ENCODE assay signal across 9 cellular contexts in the genomic region with DNA sequence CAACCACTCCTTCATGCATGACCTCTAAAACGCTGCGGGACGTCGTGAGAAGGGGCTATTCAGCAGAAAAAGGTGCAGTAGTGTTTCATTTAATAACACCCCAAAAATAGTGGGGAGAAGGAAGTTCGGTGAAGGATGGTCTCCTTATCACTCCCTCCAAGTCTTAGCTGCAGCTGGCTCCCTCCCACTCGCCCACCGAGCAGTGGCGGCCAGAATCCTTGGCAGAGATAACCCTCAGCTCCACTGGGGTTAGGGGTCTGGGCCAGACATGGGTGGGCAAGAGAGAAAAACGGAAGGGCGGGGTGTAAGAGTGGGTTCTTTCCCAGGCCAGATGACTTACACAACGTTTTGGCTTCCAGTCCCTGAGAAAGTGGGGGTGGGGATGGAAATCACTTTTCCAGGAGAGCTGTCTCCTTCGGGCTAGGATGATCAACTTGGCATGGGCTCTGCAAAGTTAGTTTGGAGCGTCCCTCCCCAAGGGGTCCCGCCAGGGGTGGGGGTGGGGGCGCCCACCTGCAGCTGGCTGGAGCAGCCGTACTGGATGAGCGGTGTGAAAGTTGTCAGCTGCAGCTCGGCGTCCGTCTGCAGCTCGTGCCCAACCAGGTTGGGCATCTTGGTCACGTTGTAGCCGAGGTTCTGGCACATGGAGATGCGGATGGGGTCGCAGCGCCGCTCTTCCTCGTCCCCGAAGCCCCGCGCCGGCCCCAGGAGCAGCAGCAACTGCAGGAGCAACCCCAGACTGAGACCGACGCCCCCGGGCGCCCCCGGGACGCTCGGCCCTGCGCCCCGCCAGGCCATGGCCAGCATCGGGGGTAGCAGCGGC. TPM values are rescaled to one million over a fixed set of nuclear protein-coding genes. Genes with fewer than 3 reads are reported as not detected.
DNase-seq lines count a peak whose midpoint lies in the region; ATAC-seq, FAIRE-seq and TF ChIP-seq lines count a peak whose summit lies in the region.
"Had no signal": no experiment of that assay in that cellular context is flagged by ENCODE, and none has a peak within 500 bp of the region (broad histone marks: within the 10 kb centered on the region; RNA-seq: fewer than 3 reads in every experiment).

No MANE protein-coding gene starts in this region.

- H3K4me3 ChIP-seq in KMS-11 (IDR thresholded peaks at IDR 0.05; ENCODE audit: insufficient read depth, low read depth, low read length) (no peak overlapping the region), mammary epithelial cell (replicated peaks in 1 of 3; ENCODE audit: insufficient read depth in 1 of 3, low read depth in 2 of 3, low read length in 3 of 3) (peak overlapping the region; percentile 60 to 68 (median 66)), HepG2 (replicated peaks in 1 of 3; ENCODE audit: insufficient read depth in 1 of 3, low read depth in 2 of 3, low read length in 3 of 3) (peak overlapping the region; percentile 71 to 87 (median 79)), thyroid gland (replicated peaks in 1 of 3) (peak overlapping the region; percentile 42 to 99 (median 77))

- H3K4me1 ChIP-seq in KMS-11 (ENCODE audit: low read depth, poor library complexity, severe bottlenecking): peaks cover 13% of the 10 kb centered on the region
- peaks cover 9% of the 10 kb centered on the region for H3K4me1 ChIP-seq in mammary epithelial cell (ENCODE audit: insufficient read depth, low read length)
- H3K4me1 ChIP-seq in HepG2 (ENCODE audit: insufficient read depth, low read length): peaks cover 61% of the 10 kb centered on the region
- H3K4me1 ChIP-seq in thyroid gland: peaks cover 22 to 34% of the 10 kb centered on the region in 2 donors

- H3K27me3 ChIP-seq in KMS-11 (ENCODE audit: insufficient read depth, low read depth): peaks cover 8% of the 10 kb centered on the region; the same call in 1 of the 2 replicates
- no peaks in the 10 kb centered on the region for H3K27me3 ChIP-seq in mammary epithelial cell (ENCODE audit: insufficient read depth, low read length)
- no peaks in the 10 kb centered on the region; a peak in 1 of 5 replicates for H3K27me3 ChIP-seq in HepG2 (ENCODE audit: control insufficient read depth in 1 of 2, insufficient read depth in 2 of 2, low read length in 2 of 2)
- H3K27me3 ChIP-seq in thyroid gland: no peaks in the 10 kb centered on the region

- H4K20me1 ChIP-seq in KMS-11 (ENCODE audit: insufficient read depth) (no peaks in the 10 kb centered on the region), mammary epithelial cell (ENCODE audit: insufficient read depth, low read length) (no peaks in the 10 kb centered on the region), HepG2 (ENCODE audit: insufficient read depth, low read length) (peaks cover 8% of the 10 kb centered on the region)

- intact Hi-C loops in mammary epithelial cell (cut with micrococcal nuclease) (no loop called here), HepG2 (cut with micrococcal nuclease; ENCODE audit: unreplicated experiment) (loop anchor here (1.0 to 5.0 kb wide), 4 partner anchors 13 to 338 kb away; partner anchors contain the start of gene TMEM135), thyroid gland (cut with DNase I) (loop anchor here (5.0 kb wide), 1 partner anchor 83 kb away; the partner anchor contains the start of gene TMEM135)

- no peak for FAIRE-seq in HepG2 (lab: Jason Lieb, UNC)
- FAIRE-seq: frontal cortex had no signal

- TF ChIP-seq CTCF in KMS-11 (conservative IDR thresholded peaks at IDR 0.05; ENCODE audit: low read depth, low read length) (no peak), mammary epithelial cell (conservative IDR thresholded peaks at IDR 0.05 in 1 of 2, IDR thresholded peaks at IDR 0.05 in 1 of 2; ENCODE audit: extremely low read depth in 1 of 2, insufficient read depth in 1 of 2, low read depth in 1 of 2, low read length in 2 of 2) (no peak), HepG2 (CRISPR knock-in tag; IDR thresholded peaks at IDR 0.05) (no peak), thyroid gland (IDR thresholded peaks at IDR 0.05) (no peak)

- WGBS in mammary epithelial cell (ENCODE audit: low coverage, missing lambda C conversion rate): 20% methylated on average over 29 of the region's 43 CpGs
- WGBS in HepG2 (ENCODE audit: low lambda C conversion rate): 2% methylated on average over 13 of the region's 43 CpGs
- WGBS in thyroid gland, 2 donors: 5 to 9% methylated on average over 11 to 15 of the region's 43 CpGs

- peak overlapping the region; percentile 76 for H3K4me2 ChIP-seq in KMS-11
- peak overlapping the region; percentile 99 for H3K4me2 ChIP-seq in mammary epithelial cell (ENCODE audit: insufficient read depth, low read depth, low read length)
- H3K4me2 ChIP-seq in HepG2 (ENCODE audit: low read depth, low read length): peak overlapping the region; percentile 81

- H3K27me3 Mint-ChIP-seq in activated CD4-positive, alpha-beta T cell treated with anti-CD3 and anti-CD28 coated beads, Interleukin-2, amount 10 ng/mL, durations not matched to agents 7 days and 5 days: peaks cover 71% of the 10 kb centered on the region

- TF ChIP-seq EP300 in HepG2 (IDR thresholded peaks at IDR 0.05; ENCODE audit: low read depth in 2 of 2, low read length in 2 of 2) (no peak), HepG2 (CRISPR knock-in tag; IDR thresholded peaks at IDR 0.05; ENCODE audit: borderline replicate concordance) (no peak)

- H3K9me3 Mint-ChIP-seq in activated CD4-positive, alpha-beta T cell treated with anti-CD3 and anti-CD28 coated beads, Interleukin-2, amount 10 ng/mL, durations not matched to agents 7 days and 5 days: no peaks in the 10 kb centered on the region

- H3K27ac Mint-ChIP-seq in activated CD4-positive, alpha-beta T cell treated with anti-CD3 and anti-CD28 coated beads, Interleukin-2, amount 10 ng/mL, durations not matched to agents 7 days and 5 days: no peak overlapping the region

- H2AFZ ChIP-seq in KMS-11 (ENCODE audit: low read depth): peak overlapping the region; percentile 87
- peak overlapping the region; percentile 89 for H2AFZ ChIP-seq in mammary epithelial cell (ENCODE audit: low read depth, low read length)
- H2AFZ ChIP-seq in HepG2 (ENCODE audit: low read length): no peak overlapping the region

- no peak overlapping the region for H3K27ac ChIP-seq in KMS-11
- H3K27ac ChIP-seq in mammary epithelial cell (ENCODE audit: insufficient read depth, low read depth, low read length): no peak overlapping the region
- H3K27ac ChIP-seq in HepG2 (ENCODE audit: extremely low read length, insufficient read depth, low read length): peak overlapping the region; percentile 85
- H3K27ac ChIP-seq in thyroid gland: peak overlapping the region; percentile 77 to 93 (median 84)

- no peak; the same call in 2 of the 3 replicates for ATAC-seq in HepG2
- ATAC-seq in HG02610 (IDR thresholded peaks at IDR 0.05; ENCODE audit: unreplicated experiment): no peak

- no peaks in the 10 kb centered on the region for H3K79me2 ChIP-seq in KMS-11 (ENCODE audit: insufficient read depth, low read depth)
- H3K79me2 ChIP-seq in mammary epithelial cell (ENCODE audit: insufficient read depth, low read length): no peaks in the 10 kb centered on the region
- H3K79me2 ChIP-seq in HepG2 (ENCODE audit: insufficient read depth, low read length): peaks cover 60% of the 10 kb centered on the region

- BruUV-seq in mammary epithelial cell (replicated peaks; lab: Mats Ljungman, UMichigan) (no TSS peak), HepG2 (replicated peaks; lab: Mats Ljungman, UMichigan) (no TSS peak)

- no peaks in the 10 kb centered on the region for H3K36me3 Mint-ChIP-seq in activated CD4-positive, alpha-beta T cell treated with anti-CD3 and anti-CD28 coated beads, Interleukin-2, amount 10 ng/mL, durations not matched to agents 7 days and 5 days (ENCODE audit: low read depth)

- TF ChIP-seq POLR2A in HepG2 (IDR thresholded peaks at IDR 0.05; ENCODE audit: insufficient read depth in 1 of 2, low read depth in 2 of 2, low read length in 2 of 2) (no peak), thyroid gland (IDR thresholded peaks at IDR 0.05) (no peak)

- H3K4me3 Mint-ChIP-seq in activated CD4-positive, alpha-beta T cell treated with anti-CD3 and anti-CD28 coated beads, Interleukin-2, amount 10 ng/mL, durations not matched to agents 7 days and 5 days: peak overlapping the region; percentile 59

- POLR2A ChIA-PET in activated CD4-positive, alpha-beta T cell treated with anti-CD3 and anti-CD28 coated beads, Interleukin-2, amount 10 ng/mL, durations not matched to agents 7 days and 5 days (lab: Charles Lee): no interaction called here
- POLR2A ChIA-PET in HepG2 (lab: Yijun Ruan, JAX): interaction anchor here (1.0 to 11.5 kb wide), 14 partner anchors 8 to 228 kb away, joined by 3 to 287 read pairs (median 8); partner anchors contain the start of gene TMEM135

- no peak for TF ChIP-seq RAD21 in HepG2 (CRISPR knock-in tag; IDR thresholded peaks at IDR 0.05)

- H3K4me1 Mint-ChIP-seq in activated CD4-positive, alpha-beta T cell treated with anti-CD3 and anti-CD28 coated beads, Interleukin-2, amount 10 ng/mL, durations not matched to agents 7 days and 5 days: peaks cover 13% of the 10 kb centered on the region

- no peaks in the 10 kb centered on the region for H3K9me3 ChIP-seq in mammary epithelial cell (replicated peaks; ENCODE audit: insufficient read depth, low read length)
- H3K9me3 ChIP-seq in HepG2 (ENCODE audit: low read length): no peaks in the 10 kb centered on the region
- no peaks in the 10 kb centered on the region for H3K9me3 ChIP-seq in thyroid gland

- dilution Hi-C loops in mammary epithelial cell (cut with HindIII; ENCODE audit: low sequenced_read_pairs): no loop called here

- no peak for DNase-seq in activated CD4-positive, alpha-beta T cell treated with anti-CD3 and anti-CD28 coated beads, Interleukin-2, amount 10 ng/mL, durations not matched to agents 7 days and 5 days
- DNase-seq in activated CD4-positive, alpha-beta T cell treated with anti-CD3 and anti-CD28 coated beads for 1 hour: no peak
- DNase-seq in mammary epithelial cell: peak; percentile 6
- no peak for DNase-seq in HepG2 (ENCODE audit: low spot score)
- DNase-seq in thyroid gland: peak; percentile 40 to 49
- DNase-seq in SHP77 treated with DMSO at 0.1 percent for 48 hours (lab: John Stamatoyannopoulos, UW): no peak

- CTCF ChIA-PET in activated CD4-positive, alpha-beta T cell treated with anti-CD3 and anti-CD28 coated beads, Interleukin-2, amount 10 ng/mL, durations not matched to agents 7 days and 5 days (lab: Charles Lee): interaction anchor here (1.1 kb wide), 1 partner anchor 27 kb away, joined by 3 read pairs; no protein-coding TSS in a partner anchor
- CTCF ChIA-PET in mammary epithelial cell (lab: Charles Lee; ENCODE audit: low non-redundant PET): no interaction called here
- CTCF ChIA-PET in HepG2 (lab: Yijun Ruan, JAX; ENCODE audit: low intra/inter-chr PET ratio, low total read pairs): no interaction called here

- H3K9ac ChIP-seq in KMS-11 (peak overlapping the region; percentile 19; the same call in 1 of the 2 replicates), mammary epithelial cell (ENCODE audit: insufficient read depth, low read length) (no peak overlapping the region), HepG2 (ENCODE audit: insufficient read depth, low read depth, low read length) (peak overlapping the region; percentile 91)

- in situ Hi-C loops in mammary epithelial cell (cut with MboI; ENCODE audit: low sequenced_read_pairs in 2 of 2): no loop called here
- in situ Hi-C loops in HepG2 (cut with HindIII; ENCODE audit: extremely low pct_ligation_motif_present, low pct_unique_long_range_greater_than_20kb): loop anchor here (5.0 kb wide), 2 partner anchors 43 to 83 kb away; partner anchors contain the start of gene TMEM135

- no peaks in the 10 kb centered on the region for H3K36me3 ChIP-seq in KMS-11 (ENCODE audit: insufficient read depth)
- no peaks in the 10 kb centered on the region for H3K36me3 ChIP-seq in mammary epithelial cell (ENCODE audit: insufficient read depth, low read length)
- peaks cover 6 to 18% of the 10 kb centered on the region in 2 experiments; a peak in 4 of 5 replicates for H3K36me3 ChIP-seq in HepG2 (replicated peaks in 1 of 2; ENCODE audit: control insufficient read depth in 1 of 2, insufficient read depth in 2 of 2, low read length in 2 of 2)
- peaks cover 0 to 4% of the 10 kb centered on the region in 2 donors for H3K36me3 ChIP-seq in thyroid gland

RNA-seq across cellular contexts. Expression of gene FZD4, which starts 0.7 kb away (rescaled TPM):
- under 1 TPM in 1 of 2 experiments, not detected in 1; 0.02 TPM for total RNA-seq in activated CD4-positive, alpha-beta T cell treated with anti-CD3 and anti-CD28 coated beads, Interleukin-2, amount 10 ng/mL, durations not matched to agents 7 days and 5 days
- 1 to 10 TPM in 1 of 2 donors, under 1 TPM in 1; 0.96 to 1.3 TPM for total RNA-seq in mammary epithelial cell
- polyA plus RNA-seq in mammary epithelial cell: 0.51 TPM
- polyA minus RNA-seq in mammary epithelial cell: 2.2 TPM
- 34.7 and 46.5 TPM in 2 replicates for total RNA-seq in HepG2 (2016; rRNA removed; fragmentation: Illumina TruSeq; extraction: Trizol)
- total RNA-seq in HepG2 (2016; cell fraction: cytosol; rRNA removed; fragmentation: Illumina TruSeq; extraction: Trizol; ENCODE audit: low read depth): 3.4 and 3.7 TPM in 2 replicates
- 36.7 and 46.5 TPM in 2 replicates for total RNA-seq in HepG2 (2016; cell fraction: insoluble cytoplasmic fraction; rRNA removed; fragmentation: Illumina TruSeq; extraction: Trizol)
- 15.6 and 16.1 TPM in 2 replicates for total RNA-seq in HepG2 (2016; cell fraction: membrane; rRNA removed; fragmentation: Illumina TruSeq; extraction: Trizol)
- total RNA-seq in HepG2 (2016; cell fraction: nucleus; rRNA removed; fragmentation: Illumina TruSeq; extraction: Trizol): 57.2 and 60.7 TPM in 2 replicates
- 49.1 and 70.4 TPM in 2 replicates for polyA plus RNA-seq in HepG2 (2011; rRNA removed)
- 41.6 and 43.4 TPM in 2 replicates for polyA plus RNA-seq in HepG2 (2011; cell fraction: cytosol; rRNA removed)
- polyA plus RNA-seq in HepG2 (2011; cell fraction: nucleus; rRNA removed): 33.6 and 37.4 TPM in 2 replicates
- polyA plus RNA-seq in HepG2 (2012): 22.8 and 29.0 TPM in 2 replicates
- polyA plus RNA-seq in HepG2 (2016; cell fraction: cytosol; fragmentation: Illumina TruSeq; extraction: Trizol; ENCODE audit: low read depth): 1.4 and 1.5 TPM in 2 replicates
- polyA plus RNA-seq in HepG2 (2016; cell fraction: insoluble cytoplasmic fraction; fragmentation: Illumina TruSeq; extraction: Trizol; ENCODE audit: low read depth): 19.7 and 21.6 TPM in 2 replicates
- polyA plus RNA-seq in HepG2 (2016; cell fraction: membrane; fragmentation: Illumina TruSeq; extraction: Trizol; ENCODE audit: low read depth): 4.3 and 4.6 TPM in 2 replicates
- polyA plus RNA-seq in HepG2 (2016; cell fraction: nucleus; fragmentation: Illumina TruSeq; extraction: Trizol; ENCODE audit: insufficient read depth, low read depth): 58.8 and 63.1 TPM in 2 replicates
- polyA minus RNA-seq in HepG2 (2011; rRNA and poly(A)+ RNA removed; ENCODE audit: low replicate concordance): 16.6 and 151 TPM in 2 replicates
- 66.3 and 82.1 TPM in 2 replicates for polyA minus RNA-seq in HepG2 (2011; cell fraction: cytosol; rRNA and poly(A)+ RNA removed)
- polyA minus RNA-seq in HepG2 (2011; cell fraction: nucleus; rRNA and poly(A)+ RNA removed): 43.3 and 46.9 TPM in 2 replicates
- total RNA-seq in thyroid gland: 10 to 100 TPM; 32.9 to 70.8 (median 48.0) TPM

Comparison
In these comparisons a context has a peak if more than half of its experiments do, and no peak if none do; other contexts are left out.
1. DNase-seq: peak in mammary epithelial cell (single experiment) and thyroid gland (2 of 2); none in activated CD4-positive, alpha-beta T cell treated with anti-CD3 and anti-CD28 coated beads, Interleukin-2, amount 10 ng/mL, durations not matched to agents 7 days and 5 days (single experiment), activated CD4-positive, alpha-beta T cell treated with anti-CD3 and anti-CD28 coated beads for 1 hour (single experiment), HepG2 (single experiment) and SHP77 treated with DMSO at 0.1 percent for 48 hours (single experiment).
2. H3K27ac ChIP-seq: peak in HepG2 (single experiment) and thyroid gland (3 of 3); none in KMS-11 (single experiment) and mammary epithelial cell (single experiment).
3. Peak in every context shown above with its lines, with median percentiles within 50 percentile points of each other: H3K4me2 ChIP-seq.